Comparison of ENCODE assay signal across 22 cellular contexts in the genomic region with DNA sequence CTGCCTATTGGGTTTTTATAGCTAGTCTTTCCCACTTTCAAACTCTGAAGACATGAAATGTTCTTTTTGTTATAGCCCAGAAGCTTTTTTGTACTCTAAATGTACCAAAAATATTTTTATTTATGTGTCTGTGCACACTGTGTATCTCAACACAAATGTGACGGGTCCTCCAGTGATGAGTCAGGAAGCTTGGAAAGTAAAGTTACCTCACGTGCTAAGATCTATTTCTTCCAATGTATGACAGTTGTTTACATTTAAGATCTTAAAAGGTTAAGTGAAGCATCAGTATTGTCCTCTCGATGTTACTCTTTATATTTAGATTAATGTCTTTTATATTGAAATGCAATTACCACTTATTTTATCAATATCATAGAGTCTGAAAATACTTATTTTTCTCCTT.
"Had no signal": no experiment of that assay in that cellular context is flagged by ENCODE, and none has a peak within 500 bp of the region (broad histone marks: within the 10 kb centered on the region; RNA-seq: fewer than 3 reads in every experiment).

No MANE protein-coding gene starts in this region.

- DNase-seq: hippocampal formation; kidney; left colon; left lung; midbrain; mucosa of descending colon; naive thymus-derived CD4-positive, alpha-beta T cell; nucleus accumbens; pancreas; retina; right cardiac atrium; stimulated activated CD4-positive, alpha-beta T cell treated with anti-CD3 and anti-CD28 coated beads, Interleukin-12 subunit alpha, Interleukin-12 subunit beta, amount 100 ng/mL, for 4 hours; stimulated activated CD4-positive, alpha-beta T cell treated with anti-CD3 and anti-CD28 coated beads, Interleukin-15, amount 100 ng/mL, for 24 hours; stimulated activated CD4-positive, alpha-beta T cell treated with anti-CD3 and anti-CD28 coated beads, Interleukin-2, amount 100 ng/mL, for 24 hours; stimulated activated CD4-positive, alpha-beta T cell treated with anti-CD3 and anti-CD28 coated beads, Interleukin-4, amount 100 ng/mL, for 1 hour; stimulated activated naive B cell treated with anti-CD40 and anti-IgM and Interleukin-4, amounts not matched to agents 10 μg/mL and 1 μg/mL and 100 μg/mL, for 72 hours; stimulated activated naive CD8-positive, alpha-beta T cell treated with anti-CD3 and anti-CD28 coated beads, Interleukin-15, Interleukin-2, amounts not matched to agents 100 U/mL and 50 U/mL, for 24 hours; stomach; testis; thyroid gland; transverse colon; upper lobe of left lung had no signal
